8 cellular contexts compared by ENCODE assay signal in the genomic region with DNA sequence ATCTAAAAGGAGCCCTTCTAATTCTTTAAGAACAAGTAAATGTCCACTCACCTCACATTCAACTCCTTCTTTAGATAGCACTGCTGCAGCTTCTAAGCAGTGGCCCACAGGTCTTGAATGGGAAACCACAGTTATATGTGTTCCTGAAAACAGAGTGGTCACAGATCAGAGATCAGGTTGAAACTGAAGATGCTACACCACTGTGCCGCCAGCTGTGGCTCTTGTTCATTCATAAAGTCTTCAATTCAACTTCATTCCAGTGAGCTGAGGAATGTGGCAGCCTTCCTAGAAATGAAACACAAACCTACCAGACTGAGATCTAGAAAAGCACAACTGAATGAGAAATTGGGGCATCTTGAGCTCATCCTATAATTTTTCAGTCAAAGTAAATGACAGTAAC. TPM values are rescaled to one million over a fixed set of nuclear protein-coding genes. Genes with fewer than 3 reads are reported as not detected.
DNase-seq lines count a peak whose midpoint lies in the region; ATAC-seq and TF ChIP-seq lines count a peak whose summit lies in the region.

No MANE protein-coding gene starts in this region.

- TF ChIP-seq CTCF in GM10248 (IDR thresholded peaks at IDR 0.05; ENCODE audit: control extremely low read depth, extremely low read depth, low read depth, missing control alignments) (no peak), astrocyte of the spinal cord (IDR thresholded peaks at IDR 0.05; ENCODE audit: low read depth, low read length) (no peak)

- ATAC-seq in GM21360 (IDR thresholded peaks at IDR 0.05; ENCODE audit: unreplicated experiment) (peak; percentile 54), HG03039 (IDR thresholded peaks at IDR 0.05; ENCODE audit: unreplicated experiment) (peak; percentile 39), esophagus mucosa (no peak), HG03469 (IDR thresholded peaks at IDR 0.05; ENCODE audit: unreplicated experiment) (no peak)

- in situ Hi-C loops in astrocyte of the spinal cord (cut with HindIII; ENCODE audit: low sequenced_read_pairs), result no loop called here

- CTCF ChIA-PET in GM10248 (lab: Yijun Ruan, JAX), result interaction anchor here (0.9 to 3.7 kb wide), 9 partner anchors 9 to 241 kb away, joined by 3 to 20 read pairs (median 5); a partner anchor contains a TSS

- POLR2A ChIA-PET in GM10248 (lab: Yijun Ruan, JAX), result no interaction called here

- H3K4me3 ChIP-seq in astrocyte of the spinal cord (ENCODE audit: low read depth, low read length), result no peak overlapping the region

- peak; percentile 32 for DNase-seq in GM10248 (ENCODE audit: extremely low spot score)
- DNase-seq in astrocyte of the spinal cord (ENCODE audit: low read depth, low spot score), result peak; percentile 42
- no peak for DNase-seq in cerebellar cortex (ENCODE audit: low spot score)
- no peak for DNase-seq in NCI-H2081 treated with DMSO at 0.1 percent for 48 hours (lab: John Stamatoyannopoulos, UW)

RNA-seq across cellular contexts. Expression of a gene that starts 4.0 kb away (rescaled TPM):
- total RNA-seq in esophagus mucosa, result 52.6 TPM

Comparison
In these comparisons a context has a peak if more than half of its experiments do, and no peak if none do; other contexts are left out.
1. DNase-seq: peak in GM10248 (single experiment) and astrocyte of the spinal cord (single experiment); none in cerebellar cortex (single experiment) and NCI-H2081 treated with DMSO at 0.1 percent for 48 hours (single experiment).
2. ATAC-seq: peak in GM21360 (single experiment) and HG03039 (single experiment); none in esophagus mucosa (single experiment) and HG03469 (single experiment).